In genomic region chr1:3134378-3135072, GRCh38 we compare ENCODE assay signal across 18 cellular contexts.
DNase-seq lines count a peak whose midpoint lies in the region; ATAC-seq and TF ChIP-seq lines count a peak whose summit lies in the region.
"Had no signal": no experiment of that assay in that cellular context is flagged by ENCODE, and none has a peak within 500 bp of the region (broad histone marks: within the 10 kb centered on the region; RNA-seq: fewer than 3 reads in every experiment).

No MANE protein-coding gene starts in this region.

- no peak overlapping the region for H4K5ac ChIP-seq in mesendoderm (ENCODE audit: low read length)

- H3K27me3 ChIP-seq in Caco-2 (replicated peaks; ENCODE audit: control insufficient read depth, insufficient read depth, low read length), result no peaks in the 10 kb centered on the region
- H3K27me3 ChIP-seq in body of pancreas, result no peaks in the 10 kb centered on the region
- H3K27me3 ChIP-seq in mucosa of stomach (ENCODE audit: control insufficient read depth, insufficient read depth, low read length), result peaks cover 8% of the 10 kb centered on the region
- H3K27me3 ChIP-seq in tibial artery, result no peaks in the 10 kb centered on the region
- no peaks in the 10 kb centered on the region for H3K27me3 ChIP-seq in mesendoderm (ENCODE audit: insufficient read depth, low read length, poor library complexity)
- peaks cover 6% of the 10 kb centered on the region for H3K27me3 ChIP-seq in prostate gland (replicated peaks; ENCODE audit: insufficient read depth)

- no peaks in the 10 kb centered on the region for H3K36me3 ChIP-seq in Caco-2 (ENCODE audit: control insufficient read depth, insufficient read depth, low read length)
- no peaks in the 10 kb centered on the region for H3K36me3 ChIP-seq in body of pancreas (replicated peaks in 1 of 2; ENCODE audit: insufficient read depth in 1 of 2, low read depth in 2 of 2)
- no peaks in the 10 kb centered on the region for H3K36me3 ChIP-seq in mucosa of stomach (ENCODE audit: control insufficient read depth, insufficient read depth, low read length)
- H3K36me3 ChIP-seq in tibial artery, result no peaks in the 10 kb centered on the region
- no peaks in the 10 kb centered on the region for H3K36me3 ChIP-seq in mesendoderm (ENCODE audit: control insufficient read depth, insufficient read depth, low read length)
- H3K36me3 ChIP-seq in prostate gland, result no peaks in the 10 kb centered on the region

- ATAC-seq in body of pancreas, result peak; percentile 46
- ATAC-seq: Right ventricle myocardium inferior had no signal

- H4K8ac ChIP-seq in mesendoderm (ENCODE audit: low read depth, low read length), result no peak overlapping the region

- H3K23ac ChIP-seq in mesendoderm (ENCODE audit: low read length), result no peak overlapping the region

- POLR2A ChIA-PET in Caco-2 (lab: Charles Lee), result no interaction called here

- H3K4ac ChIP-seq in mesendoderm (ENCODE audit: low read depth, low read length), result no peak overlapping the region

- no peak overlapping the region for H3K4me3 ChIP-seq in Caco-2 (ENCODE audit: low read depth, low read length)
- no peak overlapping the region for H3K4me3 ChIP-seq in body of pancreas
- peak overlapping the region; percentile 14 for H3K4me3 ChIP-seq in mucosa of stomach (ENCODE audit: low read length)
- H3K4me3 ChIP-seq in tibial artery, result no peak overlapping the region
- no peak overlapping the region for H3K4me3 ChIP-seq in mesendoderm (ENCODE audit: low read length)
- H3K4me3 ChIP-seq in prostate gland, result no peak overlapping the region
- H3K4me3 ChIP-seq: A549 had no signal

- H3K4me3 Mint-ChIP-seq in Caco-2 (ENCODE audit: unreplicated experiment), result no peak overlapping the region
- H3K4me3 Mint-ChIP-seq: CD14-positive monocyte had no signal

- no peaks in the 10 kb centered on the region for H3K4me1 Mint-ChIP-seq in Caco-2 (ENCODE audit: low read depth, unreplicated experiment)
- H3K4me1 Mint-ChIP-seq: CD14-positive monocyte had no signal

- H3K9ac ChIP-seq in mucosa of stomach (ENCODE audit: low read length) (peak overlapping the region; percentile 47), mesendoderm (ENCODE audit: low read length) (no peak overlapping the region)
- H3K9ac ChIP-seq: SK-N-SH had no signal

- peaks cover 24% of the 10 kb centered on the region for H3K4me1 ChIP-seq in Caco-2
- H3K4me1 ChIP-seq in body of pancreas, result peaks cover 49% of the 10 kb centered on the region
- H3K4me1 ChIP-seq in mucosa of stomach (ENCODE audit: control insufficient read depth, insufficient read depth, low read length), result peaks cover 68% of the 10 kb centered on the region
- H3K4me1 ChIP-seq in tibial artery, result peaks cover 0 to 96% (median 62%) of the 10 kb centered on the region in 4 donors
- no peaks in the 10 kb centered on the region for H3K4me1 ChIP-seq in mesendoderm (ENCODE audit: control insufficient read depth, low read depth, low read length)
- H3K4me1 ChIP-seq in prostate gland (replicated peaks), result no peaks in the 10 kb centered on the region

- no peak overlapping the region for H2BK15ac ChIP-seq in mesendoderm (replicated peaks; ENCODE audit: low read depth)

- H2BK120ac ChIP-seq in mesendoderm (ENCODE audit: low read depth, low read length), result no peak overlapping the region

- intact Hi-C loops in Caco-2 (cut with micrococcal nuclease; ENCODE audit: unreplicated experiment) (no loop called here), body of pancreas (cut with DNase I) (no loop called here), tibial artery (cut with DNase I; ENCODE audit: low total_unique reads) (no loop called here), prostate gland (cut with DNase I) (no loop called here)

- no TSS peak for BruUV-seq in Caco-2 (replicated peaks; lab: Mats Ljungman, UMichigan)

- CTCF ChIA-PET in Caco-2 (lab: Charles Lee), result no interaction called here

- H3K18ac ChIP-seq in mesendoderm (ENCODE audit: low read length), result no peak overlapping the region

- no peak overlapping the region for H2AK5ac ChIP-seq in mesendoderm (ENCODE audit: low read length)

- WGBS in body of pancreas, 2 donors, result 24 to 40% methylated on average over 17 to 36 of the region's 37 CpGs
- no CpG with 5 or more reads among the region's 37 CpGs for WGBS in mesendoderm (ENCODE audit: extremely low coverage, insufficient coverage, low lambda C conversion rate)
- WGBS in prostate gland, result 89% methylated on average over 37 of the region's 37 CpGs

- H3K79me1 ChIP-seq in mesendoderm (ENCODE audit: low read length), result no peaks in the 10 kb centered on the region

- H3K27me3 Mint-ChIP-seq in Caco-2 (ENCODE audit: insufficient read depth, unreplicated experiment), result no peaks in the 10 kb centered on the region

- TF ChIP-seq CTCF in Caco-2 (IDR thresholded peaks at IDR 0.05; ENCODE audit: insufficient read depth in 1 of 2, low read depth in 1 of 2, low read length in 1 of 2, severe bottlenecking in 1 of 2, unreplicated experiment in 1 of 2), result no peak
- TF ChIP-seq CTCF in body of pancreas (IDR thresholded peaks at IDR 0.05), result no peak
- TF ChIP-seq CTCF in tibial artery (IDR thresholded peaks at IDR 0.05), result no peak
- TF ChIP-seq CTCF in prostate gland (IDR thresholded peaks at IDR 0.05), result no peak

- H2BK5ac ChIP-seq in mesendoderm (ENCODE audit: low read length), result no peak overlapping the region

- DNase-seq in Caco-2 (no peak), body of pancreas (peak; percentile 42 to 66 (median 59)), tibial artery (no peak), NCI-H2107 (lab: John Stamatoyannopoulos, UW) (no peak), mesendoderm (no peak), prostate gland (ENCODE audit: low spot score) (no peak)
- DNase-seq in activated CD4-positive, alpha-beta T cell treated with anti-CD3 and anti-CD28 coated beads for 4 hours, result no peak
- DNase-seq: DMS153, HCEC 1CT, MV-4-11, NCI-H2029, NCI-H524, SK-N-SH had no signal

- TF ChIP-seq POLR2A in body of pancreas (IDR thresholded peaks at IDR 0.05), result no peak
- no peak for TF ChIP-seq POLR2A in prostate gland (IDR thresholded peaks at IDR 0.05)

- H3K9me3 Mint-ChIP-seq in Caco-2 (ENCODE audit: unreplicated experiment), result no peaks in the 10 kb centered on the region
- H3K9me3 Mint-ChIP-seq: CD14-positive monocyte had no signal

- no peaks in the 10 kb centered on the region for H3K9me3 ChIP-seq in Caco-2
- H3K9me3 ChIP-seq in body of pancreas, result no peaks in the 10 kb centered on the region
- H3K9me3 ChIP-seq in mucosa of stomach (ENCODE audit: control insufficient read depth, low read length), result no peaks in the 10 kb centered on the region
- H3K9me3 ChIP-seq in tibial artery, result no peaks in the 10 kb centered on the region
- no peaks in the 10 kb centered on the region for H3K9me3 ChIP-seq in prostate gland
- H3K9me3 ChIP-seq: A549, SK-N-SH had no signal

- H3K56ac ChIP-seq in mesendoderm (ENCODE audit: low read length), result no peak overlapping the region

- H3K36me3 Mint-ChIP-seq in Caco-2 (ENCODE audit: insufficient read depth, unreplicated experiment), result no peaks in the 10 kb centered on the region
- H3K36me3 Mint-ChIP-seq: CD14-positive monocyte had no signal

- H3K4me2 ChIP-seq in mesendoderm (ENCODE audit: low read length), result no peak overlapping the region
- H3K4me2 ChIP-seq: A549, SK-N-SH had no signal

- H3K27ac ChIP-seq in body of pancreas (peak overlapping the region; percentile 71 to 87 (median 80)), tibial artery (peak overlapping the region; percentile 90), mesendoderm (ENCODE audit: low read depth, low read length) (no peak overlapping the region), prostate gland (no peak overlapping the region)
- H3K27ac ChIP-seq: A549, HL-60 had no signal

- H3K79me2 ChIP-seq in mesendoderm (ENCODE audit: control insufficient read depth, insufficient read depth, low read length), result no peaks in the 10 kb centered on the region

- H3K27ac Mint-ChIP-seq in Caco-2 (ENCODE audit: unreplicated experiment), result peak overlapping the region; percentile 72

Comparison
In these comparisons a context has a peak if more than half of its experiments do, and no peak if none do; other contexts are left out.
1. DNase-seq: peak in body of pancreas (4 of 4); none in Caco-2 (0 of 2), tibial artery (0 of 2), NCI-H2107 (single experiment), mesendoderm (single experiment), activated CD4-positive, alpha-beta T cell treated with anti-CD3 and anti-CD28 coated beads for 4 hours (0 of 2) and prostate gland (single experiment).
2. H3K27ac ChIP-seq: peak in body of pancreas (4 of 4) and tibial artery (2 of 2); none in mesendoderm (single experiment) and prostate gland (0 of 2).